Comparison of ENCODE assay signal across 8 cellular contexts in genomic region chr2:96531872-96532505, GRCh38.
DNase-seq lines count a peak whose midpoint lies in the region; ATAC-seq lines count a peak whose summit lies in the region.

No MANE protein-coding gene starts in this region.

- DNase-seq in DMS153 (lab: John Stamatoyannopoulos, UW) (peak; percentile 71), NCI-H2196 treated with DMSO at 0.1 percent for 48 hours (lab: John Stamatoyannopoulos, UW; ENCODE audit: unreplicated experiment) (peak; percentile 84), caudate nucleus (lab: John Stamatoyannopoulos, UW) (peak in 45 of 61 donors; percentile 22 to 94 (median 67)), iris pigment epithelial cell (ENCODE audit: low read depth) (peak; percentile 98), smooth muscle cell of the brain vasculature (ENCODE audit: low read depth, low spot score) (peak; percentile 89)

- ATAC-seq in HG02678 (IDR thresholded peaks at IDR 0.05; ENCODE audit: unreplicated experiment) (peak; percentile 25), HG02571 (IDR thresholded peaks at IDR 0.05; ENCODE audit: unreplicated experiment) (no peak)
- ATAC-seq in activated CD4-positive, CD25-positive, alpha-beta regulatory T cell treated with anti-CD3 and anti-CD28 coated beads, Interleukin-2, amount 50 U/mL, for 24 hours: peak; percentile 33 to 37

- peak overlapping the region; percentile 41 for H3K27ac ChIP-seq in caudate nucleus (ENCODE audit: low read depth, low read length)
